Comparison of ENCODE assay signal across 8 cellular contexts in genomic region chr14:77141592-77142288, GRCh38. TPM values are rescaled to one million over a fixed set of nuclear protein-coding genes. Genes with fewer than 3 reads are reported as not detected.
A peak's percentile ranks its signal among the peaks of the same experiment; 100 is the strongest.
DNase-seq lines count a peak whose midpoint lies in the region; ATAC-seq and TF ChIP-seq lines count a peak whose summit lies in the region.

TSS of gene ZDHHC22 (minus strand) at chr14:77141791. CDS start at chr14:77139738, 2,053 bp downstream.

- H3K4me1 ChIP-seq in Caco-2 (no peaks in the 10 kb centered on the region), neuronal stem cell (ENCODE audit: control insufficient read depth in 2 of 2, insufficient read depth in 1 of 2, low read depth in 1 of 2, low read length in 2 of 2) (peaks cover 10 to 19% of the 10 kb centered on the region in 2 donors)

- DNase-seq in Caco-2, result no peak
- DNase-seq in NCI-H2171 (lab: John Stamatoyannopoulos, UW), result peak; percentile 46
- DNase-seq in effector memory CD8-positive, alpha-beta T cell, result no peak
- DNase-seq in neuronal stem cell (ENCODE audit: low spot score), result no peak
- DNase-seq in NCI-H2029 treated with DMSO at 0.1 percent for 48 hours (lab: John Stamatoyannopoulos, UW), result no peak
- DNase-seq in CD1c-positive myeloid dendritic cell (ENCODE audit: extremely low spot score), result no peak
- DNase-seq in HUDEP-2 (lab: John Stamatoyannopoulos, UW; ENCODE audit: unreplicated experiment in 76 of 76), result no peak

- CTCF ChIA-PET in Caco-2 (lab: Charles Lee), result interaction anchor here (1.4 to 1.6 kb wide), 2 partner anchors 8 to 10 kb away, joined by 3 to 5 read pairs; no protein-coding TSS in a partner anchor

- H3K14ac ChIP-seq in neuronal stem cell (ENCODE audit: low read length), result no peak within 1 kb of the TSS

- H2BK120ac ChIP-seq in neuronal stem cell (ENCODE audit: low read depth, low read length), result no peak within 1 kb of the TSS

- H3K27ac Mint-ChIP-seq in Caco-2 (ENCODE audit: unreplicated experiment), result no peak within 1 kb of the TSS
- no peak within 1 kb of the TSS for H3K27ac Mint-ChIP-seq in effector memory CD8-positive, alpha-beta T cell

- H4K8ac ChIP-seq in neuronal stem cell (ENCODE audit: low read depth, low read length), result no peak within 1 kb of the TSS

- H2BK15ac ChIP-seq in neuronal stem cell (ENCODE audit: low read length), result no peak within 1 kb of the TSS

- peak within 1 kb of the TSS; percentile 82 for H3K9ac ChIP-seq in neuronal stem cell (ENCODE audit: low read depth, low read length, poor library complexity)

- H3K18ac ChIP-seq in neuronal stem cell (ENCODE audit: low read length), result peak within 1 kb of the TSS; percentile 77

- no peak within 1 kb of the TSS for H2AK5ac ChIP-seq in neuronal stem cell (ENCODE audit: low read depth, low read length)

- H3K27me3 ChIP-seq in Caco-2 (replicated peaks; ENCODE audit: control insufficient read depth, insufficient read depth, low read length) (peaks cover 3% of the 10 kb centered on the region), neuronal stem cell (ENCODE audit: control insufficient read depth in 3 of 3, insufficient read depth in 3 of 3, low read depth in 1 of 3, low read length in 3 of 3) (peaks cover 8 to 54% (median 42%) of the 10 kb centered on the region in 3 experiments)

- intact Hi-C loops in Caco-2 (cut with micrococcal nuclease; ENCODE audit: unreplicated experiment), result no loop called here

- H2BK12ac ChIP-seq in neuronal stem cell (ENCODE audit: low read length), result no peak within 1 kb of the TSS

- H3K36me3 ChIP-seq in Caco-2 (ENCODE audit: control insufficient read depth, insufficient read depth, low read length) (no peaks in the 10 kb centered on the region), neuronal stem cell (replicated peaks in 1 of 2; ENCODE audit: control insufficient read depth in 2 of 2, insufficient read depth in 2 of 2, low read length in 2 of 2) (no peaks in the 10 kb centered on the region)

- peak within 1 kb of the TSS; percentile 97 for H2AFZ ChIP-seq in neuronal stem cell (ENCODE audit: low read length)

- peak within 1 kb of the TSS; percentile 48 for H3K23ac ChIP-seq in neuronal stem cell (ENCODE audit: low read depth, low read length, poor library complexity)

- H4K91ac ChIP-seq in neuronal stem cell (ENCODE audit: low read depth, low read length, poor library complexity), result no peak within 1 kb of the TSS

- BruUV-seq in Caco-2 (replicated peaks; lab: Mats Ljungman, UMichigan), result no TSS peak

- peak within 1 kb of the TSS; percentile 34 for H3K4me3 ChIP-seq in Caco-2 (ENCODE audit: low read depth, low read length)
- H3K4me3 ChIP-seq in neuronal stem cell (ENCODE audit: low read length in 2 of 2), result peak within 1 kb of the TSS; percentile 55 to 81

- no CpG with 5 or more reads among the region's 36 CpGs for WGBS in neuronal stem cell (ENCODE audit: extremely low coverage in 2 of 2, insufficient read length in 2 of 2, insufficient replicate concordance in 1 of 2), 2 donors

- POLR2A ChIA-PET in Caco-2 (lab: Charles Lee), result no interaction called here

- ATAC-seq in effector memory CD8-positive, alpha-beta T cell (replicated peaks), result no peak
- ATAC-seq in HG02852 (IDR thresholded peaks at IDR 0.05; ENCODE audit: unreplicated experiment), result no peak

- no peak within 1 kb of the TSS for H3K27ac ChIP-seq in neuronal stem cell (replicated peaks; ENCODE audit: low read length)

- peaks cover 39% of the 10 kb centered on the region for H3K27me3 Mint-ChIP-seq in Caco-2 (ENCODE audit: insufficient read depth, unreplicated experiment)
- peaks cover 83 to 94% of the 10 kb centered on the region in 2 donors for H3K27me3 Mint-ChIP-seq in effector memory CD8-positive, alpha-beta T cell

- no peaks in the 10 kb centered on the region for H3K9me3 ChIP-seq in Caco-2
- H3K9me3 ChIP-seq in neuronal stem cell (replicated peaks in 1 of 2; ENCODE audit: control insufficient read depth in 2 of 2, insufficient read depth in 1 of 2, low read depth in 1 of 2, low read length in 2 of 2), result no peaks in the 10 kb centered on the region

- no peak within 1 kb of the TSS for H2BK5ac ChIP-seq in neuronal stem cell (ENCODE audit: low read length)

- no peak for TF ChIP-seq CTCF in Caco-2 (IDR thresholded peaks at IDR 0.05; ENCODE audit: insufficient read depth in 1 of 2, low read depth in 1 of 2, low read length in 1 of 2, severe bottlenecking in 1 of 2, unreplicated experiment in 1 of 2)

- H3K9me3 Mint-ChIP-seq in Caco-2 (ENCODE audit: unreplicated experiment), result no peaks in the 10 kb centered on the region
- no peaks in the 10 kb centered on the region for H3K9me3 Mint-ChIP-seq in effector memory CD8-positive, alpha-beta T cell

- H3K4me1 Mint-ChIP-seq in Caco-2 (ENCODE audit: low read depth, unreplicated experiment), result no peaks in the 10 kb centered on the region
- peaks cover 5 to 13% of the 10 kb centered on the region in 2 donors for H3K4me1 Mint-ChIP-seq in effector memory CD8-positive, alpha-beta T cell (ENCODE audit: low read depth in 2 of 2)

- peak within 1 kb of the TSS; percentile 92 for H3K4me2 ChIP-seq in neuronal stem cell (ENCODE audit: insufficient read depth, low read length, poor library complexity, severe bottlenecking)

- H3K4me3 Mint-ChIP-seq in Caco-2 (ENCODE audit: unreplicated experiment), result peak within 1 kb of the TSS; percentile 63
- H3K4me3 Mint-ChIP-seq in effector memory CD8-positive, alpha-beta T cell, result peak within 1 kb of the TSS; percentile 67 to 68

- no peaks in the 10 kb centered on the region for H3K36me3 Mint-ChIP-seq in Caco-2 (ENCODE audit: insufficient read depth, unreplicated experiment)
- H3K36me3 Mint-ChIP-seq in effector memory CD8-positive, alpha-beta T cell (ENCODE audit: insufficient read depth), result no peaks in the 10 kb centered on the region

- H3K79me1 ChIP-seq in neuronal stem cell (ENCODE audit: low read depth, low read length), result no peaks in the 10 kb centered on the region

- no peak within 1 kb of the TSS for H3K4ac ChIP-seq in neuronal stem cell (ENCODE audit: low read length)

RNA-seq across cellular contexts. Expression of gene ZDHHC22, which starts in this region (rescaled TPM):
- not detected in 2 replicates for total RNA-seq in Caco-2 (2022)
- 0.53 TPM for polyA plus RNA-seq in neuronal stem cell (2013, experiment 1 of 2)
- polyA plus RNA-seq in neuronal stem cell (2013, experiment 2 of 2), result 0.54 TPM
